ENCODE assay signal across 10 cellular contexts in the genomic region with DNA sequence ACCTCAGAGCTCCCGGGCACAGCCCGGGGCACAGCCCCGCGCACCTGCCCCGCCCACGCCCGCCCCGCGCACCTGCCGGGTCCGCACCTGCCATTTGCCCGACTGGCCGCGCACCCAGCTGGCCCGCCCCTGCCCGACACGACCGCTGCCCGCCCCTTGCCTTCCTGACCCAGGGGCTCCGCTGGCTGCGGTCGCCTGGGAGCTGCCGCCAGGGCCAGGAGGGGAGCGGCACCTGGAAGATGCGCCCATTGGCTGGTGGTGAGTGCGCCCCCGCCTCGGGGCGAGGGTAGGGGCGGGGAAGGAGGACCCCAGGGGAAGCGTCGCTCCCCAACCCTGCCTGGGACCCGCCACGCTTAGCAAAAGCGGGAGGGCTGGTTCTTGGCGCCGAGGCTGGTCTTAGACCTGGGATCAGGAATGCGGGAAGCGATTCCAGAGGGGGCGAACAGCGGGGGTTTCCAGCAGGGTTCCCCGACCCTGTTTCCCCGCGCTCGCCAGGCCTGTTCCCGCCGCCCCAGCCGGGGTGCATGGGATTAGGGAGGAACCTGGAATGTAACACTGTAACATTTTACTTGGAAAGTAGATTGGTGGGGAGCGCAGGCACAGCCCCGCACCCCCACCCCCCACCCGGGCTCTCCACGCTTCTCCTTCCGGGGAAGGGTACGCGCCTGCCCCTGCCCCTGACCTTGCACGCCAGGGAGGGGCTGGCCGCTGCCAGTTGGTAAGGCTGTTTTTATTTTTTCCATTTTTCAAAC. TPM values are rescaled to one million over a fixed set of nuclear protein-coding genes. Genes with fewer than 3 reads are reported as not detected.
A peak's percentile ranks its signal among the peaks of the same experiment; 100 is the strongest.
DNase-seq lines count a peak whose midpoint lies in the region; ATAC-seq and TF ChIP-seq lines count a peak whose summit lies in the region.
"Had no signal": no experiment of that assay in that cellular context is flagged by ENCODE, and none has a peak within 500 bp of the region (broad histone marks: within the 10 kb centered on the region; RNA-seq: fewer than 3 reads in every experiment).

A gene with protein sequence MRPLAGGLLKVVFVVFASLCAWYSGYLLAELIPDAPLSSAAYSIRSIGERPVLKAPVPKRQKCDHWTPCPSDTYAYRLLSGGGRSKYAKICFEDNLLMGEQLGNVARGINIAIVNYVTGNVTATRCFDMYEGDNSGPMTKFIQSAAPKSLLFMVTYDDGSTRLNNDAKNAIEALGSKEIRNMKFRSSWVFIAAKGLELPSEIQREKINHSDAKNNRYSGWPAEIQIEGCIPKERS (plus strand): TSS at position 161 of the 752 bp plus-strand sequence. CDS start 79 bp downstream, at position 240.

- H2AFZ ChIP-seq in PC-3 (ENCODE audit: low read length): peak within 1 kb of the TSS; percentile 29; the same call in 1 of the 2 replicates

- H3K9me3 ChIP-seq in PC-3 (ENCODE audit: low read length) (no peaks in the 10 kb centered on the region), iPS-20b (ENCODE audit: insufficient read depth, low read depth, low read length) (no peaks in the 10 kb centered on the region)

- peak within 1 kb of the TSS; percentile 40 for H3K4me3 ChIP-seq in PC-3 (ENCODE audit: low read length)
- H3K4me3 ChIP-seq in iPS-20b (ENCODE audit: low read length): peak within 1 kb of the TSS; percentile 76
- H3K4me3 ChIP-seq in skin epidermis: peak within 1 kb of the TSS in 4 of 7 experiments; percentile 19 to 30 (median 22)

- H3K27ac ChIP-seq in PC-3 (ENCODE audit: low read length): no peak within 1 kb of the TSS
- H3K27ac ChIP-seq in iPS-20b (ENCODE audit: low read length): no peak within 1 kb of the TSS
- H3K27ac ChIP-seq in skin epidermis: peak within 1 kb of the TSS in 4 of 21 experiments; percentile 5 to 39 (median 28)

- DNase-seq in NCI-H1092 (lab: John Stamatoyannopoulos, UW) (peak; percentile 29), PC-3 (no peak), foreskin melanocyte (no peak)
- DNase-seq in stimulated activated CD4-positive, alpha-beta T cell treated with anti-CD3 and anti-CD28 coated beads, Interleukin-15, amount 100 ng/mL, for 24 hours: no peak

- H3K36me3 ChIP-seq in PC-3 (ENCODE audit: low read depth, low read length) (no peaks in the 10 kb centered on the region), iPS-20b (ENCODE audit: insufficient read depth, low read depth, low read length) (no peaks in the 10 kb centered on the region)

- H3K4me2 ChIP-seq in PC-3 (ENCODE audit: low read length): peak within 1 kb of the TSS; percentile 62

- CTCF ChIA-PET in PC-3 (lab: Charles Lee): no interaction called here

- H3K4me1 ChIP-seq in PC-3 (ENCODE audit: insufficient read depth, low read length) (no peaks in the 10 kb centered on the region), iPS-20b (ENCODE audit: insufficient read depth, low read length) (no peaks in the 10 kb centered on the region)

- H4K20me1 ChIP-seq in PC-3 (ENCODE audit: low read length): no peaks in the 10 kb centered on the region

- no peak for TF ChIP-seq CTCF in PC-3 (conservative IDR thresholded peaks at IDR 0.05; ENCODE audit: low read depth, low read length)

- ATAC-seq in PC-3 (peak; percentile 13; the same call in 1 of the 2 replicates), GM21390 (IDR thresholded peaks at IDR 0.05; ENCODE audit: unreplicated experiment) (no peak), HG02678 (IDR thresholded peaks at IDR 0.05; ENCODE audit: unreplicated experiment) (no peak)

- H3F3A ChIP-seq in PC-3 (ENCODE audit: low read length, unreplicated experiment): no peaks in the 10 kb centered on the region

- POLR2A ChIA-PET in PC-3 (lab: Charles Lee; ENCODE audit: unreplicated experiment): interaction anchor here (0.6 kb wide), 1 partner anchor 263 kb away, joined by 6 read pairs; no protein-coding TSS in a partner anchor

- H3K9ac ChIP-seq in PC-3 (ENCODE audit: low read length): no peak within 1 kb of the TSS
- peak within 1 kb of the TSS; percentile 47; the same call in 1 of the 2 replicates for H3K9ac ChIP-seq in iPS-20b (ENCODE audit: low read depth, low read length)

- BruUV-seq in PC-3 (replicated peaks; lab: Mats Ljungman, UMichigan): no TSS peak

- intact Hi-C loops in PC-3 (cut with micrococcal nuclease): no loop called here

- H3K27me3 ChIP-seq in PC-3 (ENCODE audit: low read length) (peaks cover 60% of the 10 kb centered on the region), iPS-20b (ENCODE audit: insufficient read depth, low read length) (peaks cover 37% of the 10 kb centered on the region)

- H3K9me2 ChIP-seq in PC-3 (replicated peaks; ENCODE audit: low read length): no peaks in the 10 kb centered on the region

- no peaks in the 10 kb centered on the region for H3K79me2 ChIP-seq in PC-3 (ENCODE audit: low read length)

RNA-seq across cellular contexts. Expression of the gene that starts here (rescaled TPM):
- not detected in 2 replicates for total RNA-seq in PC-3 (2014; rRNA removed)
- total RNA-seq: bronchial epithelial cell, myocyte had no signal

Comparison
In these comparisons a context has a peak if more than half of its experiments do, and no peak if none do; other contexts are left out.
1. Peak in ATAC-seq, H3K4me3 ChIP-seq and H3K4me2 ChIP-seq in PC-3; RNA of the gene not detected or under 1 TPM.
2. H3K4me3 ChIP-seq: peak in every context shown above with its lines; median percentile 76 in iPS-20b; 40 in PC-3; 22 in skin epidermis.